Comparison of ENCODE assay signal across 26 cellular contexts in the genomic region with DNA sequence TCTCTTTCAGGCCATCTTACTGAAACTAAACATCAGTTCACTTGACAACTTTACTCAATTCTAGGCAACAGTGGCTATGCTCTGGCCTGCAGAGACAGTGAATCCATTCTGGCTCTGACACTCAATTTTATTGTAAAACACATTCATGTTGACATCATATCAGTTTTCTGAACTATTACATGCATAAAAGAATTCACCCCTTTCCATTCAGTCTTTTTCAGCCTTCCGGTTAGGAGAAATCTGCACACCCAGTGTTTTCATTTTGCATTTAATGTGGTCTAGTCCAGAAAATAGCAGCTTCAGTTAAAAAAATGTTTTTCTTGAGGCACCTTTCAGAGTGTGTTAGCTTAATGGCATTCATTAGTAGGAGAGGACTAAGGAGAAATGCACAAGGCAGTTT.
DNase-seq lines count a peak whose midpoint lies in the region; FAIRE-seq and TF ChIP-seq lines count a peak whose summit lies in the region.
"Had no signal": no experiment of that assay in that cellular context is flagged by ENCODE, and none has a peak within 500 bp of the region (broad histone marks: within the 10 kb centered on the region; RNA-seq: fewer than 3 reads in every experiment).

No MANE protein-coding gene starts in this region.

- DNase-seq in osteoblast (ENCODE audit: insufficient read length, low spot score, missing footprints) (peak; percentile 23), GM12892 (ENCODE audit: insufficient read length) (no peak), ovary (no peak), vagina (ENCODE audit: extremely low spot score in 2 of 2) (no peak)
- no peak for DNase-seq in activated naive CD4-positive, alpha-beta T cell treated with anti-CD3 and anti-CD28 coated beads, Interleukin-2, amount 50 U/mL, for 16 hours
- DNase-seq: activated CD4-positive, alpha-beta T cell treated with anti-CD3 and anti-CD28 coated beads for 48 hours; activated naive CD4-positive, alpha-beta T cell treated with Interleukin-2 at 50 U/mL for 16 hours; activated T-cell treated with anti-CD3 and anti-CD28 coated beads, Interleukin-2, amount 50 U/mL, for 72 hours; Calu3; cortex of kidney; endodermal cell; esophagus squamous epithelium; left ventricle myocardium superior; NCI-H1694 treated with DMSO at 0.1 percent for 48 hours; NCI-H2171; NCI-H526; Peyer's patch; psoas muscle; small intestine; stimulated activated CD4-positive, alpha-beta T cell treated with anti-CD3 and anti-CD28 coated beads, Interleukin-2, amount 100 ng/mL, for 24 hours had no signal

- H3K4me2 ChIP-seq in KMS-11 (peak overlapping the region; percentile 52), osteoblast (ENCODE audit: insufficient read depth, low read length) (peak overlapping the region; percentile 40)

- H4K20me1 ChIP-seq in KMS-11 (ENCODE audit: insufficient read depth) (peaks cover 67% of the 10 kb centered on the region), osteoblast (ENCODE audit: insufficient read depth, low read length) (no peaks in the 10 kb centered on the region)

- TF ChIP-seq POLR2A in GM12892 (IDR thresholded peaks at IDR 0.05; ENCODE audit: low read depth, low read length) (no peak), ovary (IDR thresholded peaks at IDR 0.05) (no peak), vagina (IDR thresholded peaks at IDR 0.05) (no peak)

- H3K27me3 ChIP-seq in KMS-11 (ENCODE audit: insufficient read depth, low read depth): no peaks in the 10 kb centered on the region
- no peaks in the 10 kb centered on the region for H3K27me3 ChIP-seq in endocrine pancreas (ENCODE audit: control insufficient read depth, insufficient read depth, low read length)
- H3K27me3 ChIP-seq in osteoblast (ENCODE audit: insufficient read depth, low read length): no peaks in the 10 kb centered on the region
- no peaks in the 10 kb centered on the region for H3K27me3 ChIP-seq in ovary
- no peaks in the 10 kb centered on the region for H3K27me3 ChIP-seq in vagina
- H3K27me3 ChIP-seq: esophagus squamous epithelium, Peyer's patch, SJSA1, suprapubic skin had no signal

- TF ChIP-seq CTCF in KMS-11 (conservative IDR thresholded peaks at IDR 0.05; ENCODE audit: low read depth, low read length) (no peak), osteoblast (IDR thresholded peaks at IDR 0.05; ENCODE audit: extremely low read depth, low read depth, low read length) (no peak), ovary (IDR thresholded peaks at IDR 0.05) (no peak), vagina (IDR thresholded peaks at IDR 0.05) (no peak)

- intact Hi-C loops in ovary (cut with DNase I) (no loop called here), vagina (cut with DNase I) (loop anchor here (5.0 kb wide), 1 partner anchor 95 kb away; a partner anchor contains a TSS)

- 16 to 37% (median 29%) methylated on average over 1 of the region's 1 CpG for WGBS in ovary, 3 donors

- peaks cover 80% of the 10 kb centered on the region for H3K4me1 ChIP-seq in KMS-11 (ENCODE audit: low read depth, poor library complexity, severe bottlenecking)
- peaks cover 17% of the 10 kb centered on the region for H3K4me1 ChIP-seq in endocrine pancreas (ENCODE audit: control insufficient read depth, insufficient read depth, low read length)
- peaks cover 16% of the 10 kb centered on the region for H3K4me1 ChIP-seq in osteoblast (ENCODE audit: insufficient read depth, low read length)
- H3K4me1 ChIP-seq in ovary (ENCODE audit: insufficient read depth): peaks cover 5% of the 10 kb centered on the region
- peaks cover 10% of the 10 kb centered on the region for H3K4me1 ChIP-seq in vagina
- H3K4me1 ChIP-seq: psoas muscle, SJSA1, suprapubic skin had no signal

- TF ChIP-seq EP300 in ovary (IDR thresholded peaks at IDR 0.05): no peak

- H3K9ac ChIP-seq in KMS-11 (no peak overlapping the region), endocrine pancreas (ENCODE audit: control insufficient read depth, insufficient read depth, low read length) (no peak overlapping the region)

- H3K4me3 ChIP-seq in KMS-11 (IDR thresholded peaks at IDR 0.05; ENCODE audit: insufficient read depth, low read depth, low read length) (no peak overlapping the region), endocrine pancreas (ENCODE audit: control insufficient read depth, insufficient read depth, low read length) (peak overlapping the region; percentile 20), osteoblast (ENCODE audit: insufficient read depth, low read length) (no peak overlapping the region), ovary (no peak overlapping the region), vagina (no peak overlapping the region)
- H3K4me3 ChIP-seq: esophagus squamous epithelium, Peyer's patch, psoas muscle, SJSA1, suprapubic skin had no signal

- H2AFZ ChIP-seq in KMS-11 (ENCODE audit: low read depth) (no peak overlapping the region), osteoblast (ENCODE audit: low read length) (peak overlapping the region; percentile 14)

- no peaks in the 10 kb centered on the region for H3K36me3 ChIP-seq in KMS-11 (ENCODE audit: insufficient read depth)
- H3K36me3 ChIP-seq in endocrine pancreas (ENCODE audit: control insufficient read depth, insufficient read depth, low read length): no peaks in the 10 kb centered on the region
- H3K36me3 ChIP-seq in osteoblast (ENCODE audit: insufficient read depth, low read length): no peaks in the 10 kb centered on the region
- H3K36me3 ChIP-seq in ovary: no peaks in the 10 kb centered on the region
- no peaks in the 10 kb centered on the region for H3K36me3 ChIP-seq in vagina
- H3K36me3 ChIP-seq: esophagus squamous epithelium, Peyer's patch, SJSA1, suprapubic skin had no signal

- H3K79me2 ChIP-seq in KMS-11 (ENCODE audit: insufficient read depth, low read depth) (peaks cover 99% of the 10 kb centered on the region), osteoblast (ENCODE audit: insufficient read depth, low read length) (peaks cover 92% of the 10 kb centered on the region)

- H3K27ac ChIP-seq in KMS-11: peak overlapping the region; percentile 41; the same call in 1 of the 2 replicates
- peak overlapping the region; percentile 46 for H3K27ac ChIP-seq in osteoblast (ENCODE audit: low read depth, low read length)
- H3K27ac ChIP-seq in ovary: peak overlapping the region in 1 of 2 donors; percentile 23
- no peak overlapping the region for H3K27ac ChIP-seq in vagina
- H3K27ac ChIP-seq: Peyer's patch, psoas muscle, SJSA1, suprapubic skin had no signal

- FAIRE-seq in G401.6 (lab: Jason Lieb, UNC) (peak; percentile 3), GM12892 (lab: Jason Lieb, UNC) (no peak)
- FAIRE-seq: bronchial epithelial cell had no signal

- H3K9me3 ChIP-seq in endocrine pancreas (ENCODE audit: control insufficient read depth, low read length): no peaks in the 10 kb centered on the region
- no peaks in the 10 kb centered on the region for H3K9me3 ChIP-seq in osteoblast (ENCODE audit: low read depth, low read length)
- no peaks in the 10 kb centered on the region for H3K9me3 ChIP-seq in ovary
- no peaks in the 10 kb centered on the region for H3K9me3 ChIP-seq in vagina
- H3K9me3 ChIP-seq: esophagus squamous epithelium, Peyer's patch, psoas muscle, SJSA1, suprapubic skin had no signal
